Comparison of ENCODE assay signal across 9 cellular contexts in the genomic region with DNA sequence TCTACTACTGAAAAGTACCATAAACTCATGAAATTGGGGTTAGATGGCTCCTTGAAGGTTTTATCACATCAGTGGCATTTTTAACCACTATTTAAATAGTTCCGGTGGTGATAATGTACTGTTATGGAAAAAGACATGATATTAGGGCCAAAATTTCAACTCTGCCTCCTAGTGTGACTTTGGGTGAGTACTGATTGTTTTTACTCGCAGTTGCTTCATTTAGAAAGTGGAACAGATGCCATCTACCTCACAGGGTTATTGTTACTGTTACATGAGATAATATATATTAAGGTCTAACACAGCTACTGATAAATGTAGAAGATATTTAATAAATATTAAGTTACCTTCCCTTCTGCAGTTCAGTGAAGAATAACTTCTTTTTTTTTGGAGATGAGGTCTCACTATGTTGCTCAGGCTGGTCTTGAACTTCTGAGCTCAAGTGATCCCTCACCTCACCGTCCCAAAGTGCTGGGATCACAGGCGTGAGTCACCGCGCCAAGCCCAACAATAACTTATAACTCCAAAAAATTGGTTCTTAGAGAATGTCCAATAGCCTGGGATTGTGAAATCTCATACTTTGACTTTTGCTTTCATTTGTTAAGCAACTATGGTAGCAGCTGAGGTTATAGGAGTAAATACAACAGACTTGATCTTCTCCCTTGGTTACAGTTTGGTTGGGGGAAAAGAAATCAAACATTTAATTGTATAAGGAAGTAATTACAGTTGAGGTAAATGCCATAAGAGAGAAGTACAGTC. TPM values are rescaled to one million over a fixed set of nuclear protein-coding genes. Genes with fewer than 3 reads are reported as not detected.
DNase-seq lines count a peak whose midpoint lies in the region; ATAC-seq and TF ChIP-seq lines count a peak whose summit lies in the region.
"Had no signal": no experiment of that assay in that cellular context is flagged by ENCODE, and none has a peak within 500 bp of the region (broad histone marks: within the 10 kb centered on the region; RNA-seq: fewer than 3 reads in every experiment).

No MANE protein-coding gene starts in this region.

- TF ChIP-seq POLR2A in Peyer's patch (IDR thresholded peaks at IDR 0.05) (no peak), spleen (IDR thresholded peaks at IDR 0.05) (no peak)

- peaks cover 0 to 23% (median 0%) of the 10 kb centered on the region in 4 donors for H3K4me1 ChIP-seq in Peyer's patch
- H3K4me1 ChIP-seq in spleen = peaks cover 32 to 87% (median 67%) of the 10 kb centered on the region in 6 donors

- no peak overlapping the region for H3K4me3 ChIP-seq in Peyer's patch
- H3K4me3 ChIP-seq in spleen = peak overlapping the region in 1 of 8 donors; percentile 13
- H3K4me3 ChIP-seq: vagina had no signal

- intact Hi-C loops in left ventricle myocardium superior (cut with micrococcal nuclease) (no loop called here), spleen (cut with DNase I; ENCODE audit: low total_unique reads) (no loop called here)

- H3K36me3 ChIP-seq in Peyer's patch = no peaks in the 10 kb centered on the region
- no peaks in the 10 kb centered on the region for H3K36me3 ChIP-seq in spleen
- H3K36me3 ChIP-seq: vagina had no signal

- DNase-seq in Peyer's patch = peak in 1 of 3 donors; percentile 59
- no peak for DNase-seq in left ventricle myocardium superior
- no peak for DNase-seq in spleen
- DNase-seq in D341Med (ENCODE audit: low spot score) = no peak
- DNase-seq in GM19240 (ENCODE audit: insufficient read length, low spot score) = no peak

- TF ChIP-seq CTCF in Peyer's patch (IDR thresholded peaks at IDR 0.05) = no peak
- no peak for TF ChIP-seq CTCF in spleen (IDR thresholded peaks at IDR 0.05 in 8 of 11, conservative IDR thresholded peaks at IDR 0.05 in 3 of 11)

- H3K27ac ChIP-seq in Peyer's patch (peak overlapping the region in 3 of 4 donors; percentile 18 to 59 (median 32)), spleen (peak overlapping the region; percentile 16 to 88 (median 80))
- H3K27ac ChIP-seq: vagina had no signal

- ATAC-seq in GM21390 (IDR thresholded peaks at IDR 0.05; ENCODE audit: unreplicated experiment) = peak; percentile 31
- ATAC-seq in left ventricle myocardium superior = peak; percentile 23
- ATAC-seq in GM19324 (IDR thresholded peaks at IDR 0.05; ENCODE audit: low FRiP score, unreplicated experiment) = no peak
- ATAC-seq in HG03196 (IDR thresholded peaks at IDR 0.05; ENCODE audit: unreplicated experiment) = no peak

- H3K27me3 ChIP-seq in Peyer's patch (no peaks in the 10 kb centered on the region), spleen (replicated peaks in 1 of 7) (no peaks in the 10 kb centered on the region)
- H3K27me3 ChIP-seq: vagina had no signal

- H3K9me3 ChIP-seq in Peyer's patch (no peaks in the 10 kb centered on the region), spleen (no peaks in the 10 kb centered on the region)
- H3K9me3 ChIP-seq: vagina had no signal

- WGBS in spleen, 5 donors = 73 to 85% (median 80%) methylated on average over 6 of the region's 6 CpGs

RNA-seq across cellular contexts. Expression of a gene that starts 48.3 kb away (rescaled TPM):
- 10 to 100 TPM; 34.1 to 94.1 (median 41.4) TPM for total RNA-seq in Peyer's patch
- 160 TPM for total RNA-seq in left ventricle myocardium superior
- total RNA-seq in spleen = 100 to 1,000 TPM in 3 of 7 donors, 10 to 100 TPM in 4; 74.2 to 143 (median 96.4) TPM
- polyA plus RNA-seq in spleen = 10 to 100 TPM; 21.9 to 27.8 (median 27.2) TPM

Comparison
In these comparisons a context has a peak if more than half of its experiments do, and no peak if none do; other contexts are left out.
1. ATAC-seq: peak in GM21390 (single experiment) and left ventricle myocardium superior (single experiment); none in GM19324 (single experiment) and HG03196 (single experiment).